1 cellular context compared by ENCODE assay signal in the genomic region with DNA sequence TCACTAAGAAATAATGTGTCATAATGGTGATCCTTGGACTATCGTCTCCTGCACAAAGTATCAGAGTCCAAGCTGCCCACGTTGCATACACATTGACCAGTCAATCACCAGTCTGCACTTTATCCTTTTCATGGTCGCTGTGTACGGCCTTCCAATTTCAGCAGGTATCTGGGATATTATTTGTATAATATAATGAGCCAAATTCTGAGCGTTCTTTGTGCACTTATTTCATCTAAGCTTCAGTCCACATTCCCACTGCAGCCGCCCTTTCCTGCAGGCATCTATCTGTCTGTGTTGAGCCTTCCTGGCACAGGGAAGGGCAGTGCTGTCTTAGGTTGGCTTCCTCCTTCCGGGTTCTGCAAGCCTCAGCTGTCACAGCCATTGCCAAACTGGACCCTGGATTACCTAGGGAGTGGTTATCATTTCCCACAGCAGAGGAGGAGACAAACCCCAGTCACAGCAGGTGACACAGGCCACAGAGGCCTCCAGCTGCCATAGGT.
TF ChIP-seq lines count a peak whose summit lies in the region.

No MANE protein-coding gene starts in this region.

TF ChIP-seq in HepG2, 621 proteins besides CTCF, POLR2A, EP300 and RAD21 (continued from another document and continues in another):
- TF ChIP-seq SMARCC2 (IDR thresholded peaks at IDR 0.05) (no peak), ZNF772 (CRISPR knock-in tag; IDR thresholded peaks at IDR 0.05) (no peak), FOSL2 (CRISPR knock-in tag; IDR thresholded peaks at IDR 0.05) (peak; percentile 22), ZSCAN30 (CRISPR knock-in tag; IDR thresholded peaks at IDR 0.05) (no peak), HDAC6 (IDR thresholded peaks at IDR 0.05; ENCODE audit: low read depth, low read length) (no peak), ZNF607 (CRISPR knock-in tag; IDR thresholded peaks at IDR 0.05; ENCODE audit: borderline replicate concordance) (no peak), ZSCAN29 (CRISPR knock-in tag; conservative IDR thresholded peaks at IDR 0.05) (no peak), CC2D1A (CRISPR knock-in tag; IDR thresholded peaks at IDR 0.05) (no peak), ARHGAP35 (CRISPR knock-in tag; IDR thresholded peaks at IDR 0.05; ENCODE audit: borderline replicate concordance) (no peak), RFX1 (IDR thresholded peaks at IDR 0.05) (no peak), ZNF678 (CRISPR knock-in tag; IDR thresholded peaks at IDR 0.05) (no peak), ZNF142 (CRISPR knock-in tag; IDR thresholded peaks at IDR 0.05) (no peak), FOXP1 (IDR thresholded peaks at IDR 0.05) (no peak), FOXP1 (CRISPR knock-in tag; IDR thresholded peaks at IDR 0.05) (no peak), ZNF75D (CRISPR knock-in tag; IDR thresholded peaks at IDR 0.05; ENCODE audit: borderline replicate concordance) (no peak), ZNF207 (IDR thresholded peaks at IDR 0.05; ENCODE audit: borderline replicate concordance) (no peak), FOXA3 (CRISPR knock-in tag; IDR thresholded peaks at IDR 0.05) (peak; percentile 40), RORA (CRISPR knock-in tag; IDR thresholded peaks at IDR 0.05) (no peak), ZNF20 (CRISPR knock-in tag; IDR thresholded peaks at IDR 0.05) (no peak), GPN1 (CRISPR knock-in tag; IDR thresholded peaks at IDR 0.05; ENCODE audit: borderline replicate concordance) (no peak), ZNF362 (CRISPR knock-in tag; IDR thresholded peaks at IDR 0.05; ENCODE audit: borderline replicate concordance) (no peak), ONECUT2 (CRISPR knock-in tag; IDR thresholded peaks at IDR 0.05) (no peak), ZNF496 (CRISPR knock-in tag; IDR thresholded peaks at IDR 0.05; ENCODE audit: insufficient replicate concordance) (no peak), TCF7 (IDR thresholded peaks at IDR 0.05; ENCODE audit: low read depth) (no peak), ZSCAN22 (CRISPR knock-in tag; IDR thresholded peaks at IDR 0.05) (no peak), KAT7 (CRISPR knock-in tag; IDR thresholded peaks at IDR 0.05; ENCODE audit: borderline replicate concordance) (no peak), ZNF552 (CRISPR knock-in tag; IDR thresholded peaks at IDR 0.05; ENCODE audit: borderline replicate concordance) (no peak), FOXO4 (CRISPR knock-in tag; conservative IDR thresholded peaks at IDR 0.05) (no peak), ZBTB7A (CRISPR knock-in tag; IDR thresholded peaks at IDR 0.05) (peak; percentile 43; the same call in 1 of the 2 replicates), YEATS2 (CRISPR knock-in tag; IDR thresholded peaks at IDR 0.05; ENCODE audit: borderline replicate concordance) (no peak), ATAD3A (CRISPR knock-in tag; IDR thresholded peaks at IDR 0.05) (no peak), SNRNP70 (IDR thresholded peaks at IDR 0.05; ENCODE audit: low read depth, low read length) (no peak), HNRNPL (IDR thresholded peaks at IDR 0.05; ENCODE audit: low read depth, low read length) (no peak), XRCC5 (optimal IDR thresholded peaks at IDR 0.05; ENCODE audit: low read length) (no peak), RXRA (CRISPR knock-in tag; IDR thresholded peaks at IDR 0.05) (no peak), DBP (CRISPR knock-in tag; IDR thresholded peaks at IDR 0.05; ENCODE audit: not compliant biosample characterization) (no peak), ZGPAT (CRISPR knock-in tag; IDR thresholded peaks at IDR 0.05) (peak; percentile 56; the same call in 1 of the 2 replicates), MXD4 (CRISPR knock-in tag; IDR thresholded peaks at IDR 0.05) (no peak), ZNF746 (CRISPR knock-in tag; IDR thresholded peaks at IDR 0.05) (no peak), ZNF781 (CRISPR knock-in tag; IDR thresholded peaks at IDR 0.05; ENCODE audit: borderline replicate concordance, not compliant biosample characterization) (no peak), FOXM1 (CRISPR knock-in tag; IDR thresholded peaks at IDR 0.05) (no peak), ARID2 (CRISPR knock-in tag; IDR thresholded peaks at IDR 0.05; ENCODE audit: borderline replicate concordance) (no peak), HCFC1 (IDR thresholded peaks at IDR 0.05; ENCODE audit: low read depth, low read length) (no peak), JUN (CRISPR knock-in tag; IDR thresholded peaks at IDR 0.05) (no peak), ZNF367 (CRISPR knock-in tag; IDR thresholded peaks at IDR 0.05; ENCODE audit: borderline replicate concordance) (no peak), ASH2L (IDR thresholded peaks at IDR 0.05; ENCODE audit: insufficient read length, low read depth, low read length) (no peak), ZNF326 (CRISPR knock-in tag; IDR thresholded peaks at IDR 0.05; ENCODE audit: borderline replicate concordance) (no peak), ATF7-NPFF (CRISPR knock-in tag; IDR thresholded peaks at IDR 0.05; ENCODE audit: low read depth) (no peak), ZNF414 (CRISPR knock-in tag; IDR thresholded peaks at IDR 0.05) (no peak), SIN3B (IDR thresholded peaks at IDR 0.05; ENCODE audit: low read length) (no peak), ZBTB1 (CRISPR knock-in tag; IDR thresholded peaks at IDR 0.05; ENCODE audit: borderline replicate concordance) (no peak)
- TF ChIP-seq, protein P1, sequence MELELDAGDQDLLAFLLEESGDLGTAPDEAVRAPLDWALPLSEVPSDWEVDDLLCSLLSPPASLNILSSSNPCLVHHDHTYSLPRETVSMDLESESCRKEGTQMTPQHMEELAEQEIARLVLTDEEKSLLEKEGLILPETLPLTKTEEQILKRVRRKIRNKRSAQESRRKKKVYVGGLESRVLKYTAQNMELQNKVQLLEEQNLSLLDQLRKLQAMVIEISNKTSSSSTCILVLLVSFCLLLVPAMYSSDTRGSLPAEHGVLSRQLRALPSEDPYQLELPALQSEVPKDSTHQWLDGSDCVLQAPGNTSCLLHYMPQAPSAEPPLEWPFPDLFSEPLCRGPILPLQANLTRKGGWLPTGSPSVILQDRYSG (CRISPR knock-in tag; IDR thresholded peaks at IDR 0.05) = no peak
- TF ChIP-seq, protein P2, sequence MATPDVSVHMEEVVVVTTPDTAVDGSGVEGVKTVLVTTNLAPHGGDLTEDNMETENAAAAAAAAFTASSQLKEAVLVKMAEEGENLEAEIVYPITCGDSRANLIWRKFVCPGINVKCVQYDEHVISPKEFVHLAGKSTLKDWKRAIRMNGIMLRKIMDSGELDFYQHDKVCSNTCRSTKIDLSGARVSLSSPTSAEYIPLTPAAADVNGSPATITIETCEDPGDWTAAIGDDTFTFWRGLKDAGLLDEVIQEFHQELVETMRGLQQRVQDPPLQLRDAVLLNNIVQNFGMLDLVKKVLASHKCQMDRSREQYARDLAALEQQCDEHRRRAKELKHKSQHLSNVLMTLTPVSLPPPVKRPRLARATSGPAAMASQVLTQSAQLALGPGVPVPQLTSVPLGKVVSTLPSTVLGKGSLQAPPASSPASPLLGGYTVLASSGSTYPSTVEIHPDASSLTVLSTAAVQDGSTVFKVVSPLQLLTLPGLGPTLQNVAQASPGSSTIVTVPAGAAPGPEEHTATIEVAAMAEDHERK (CRISPR knock-in tag; IDR thresholded peaks at IDR 0.05; ENCODE audit: low read depth) = no peak
- TF ChIP-seq, protein P3, sequence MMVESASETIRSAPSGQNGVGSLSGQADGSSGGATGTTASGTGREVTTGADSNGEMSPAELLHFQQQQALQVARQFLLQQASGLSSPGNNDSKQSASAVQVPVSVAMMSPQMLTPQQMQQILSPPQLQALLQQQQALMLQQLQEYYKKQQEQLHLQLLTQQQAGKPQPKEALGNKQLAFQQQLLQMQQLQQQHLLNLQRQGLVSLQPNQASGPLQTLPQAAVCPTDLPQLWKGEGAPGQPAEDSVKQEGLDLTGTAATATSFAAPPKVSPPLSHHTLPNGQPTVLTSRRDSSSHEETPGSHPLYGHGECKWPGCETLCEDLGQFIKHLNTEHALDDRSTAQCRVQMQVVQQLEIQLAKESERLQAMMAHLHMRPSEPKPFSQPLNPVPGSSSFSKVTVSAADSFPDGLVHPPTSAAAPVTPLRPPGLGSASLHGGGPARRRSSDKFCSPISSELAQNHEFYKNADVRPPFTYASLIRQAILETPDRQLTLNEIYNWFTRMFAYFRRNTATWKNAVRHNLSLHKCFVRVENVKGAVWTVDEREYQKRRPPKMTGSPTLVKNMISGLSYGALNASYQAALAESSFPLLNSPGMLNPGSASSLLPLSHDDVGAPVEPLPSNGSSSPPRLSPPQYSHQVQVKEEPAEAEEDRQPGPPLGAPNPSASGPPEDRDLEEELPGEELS (CRISPR knock-in tag; IDR thresholded peaks at IDR 0.05) = 0 out of 2 replicates have a peak, but pooled peaks have one; percentile 31
- TF ChIP-seq, protein P4, sequence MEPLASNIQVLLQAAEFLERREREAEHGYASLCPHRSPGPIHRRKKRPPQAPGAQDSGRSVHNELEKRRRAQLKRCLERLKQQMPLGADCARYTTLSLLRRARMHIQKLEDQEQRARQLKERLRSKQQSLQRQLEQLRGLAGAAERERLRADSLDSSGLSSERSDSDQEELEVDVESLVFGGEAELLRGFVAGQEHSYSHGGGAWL (CRISPR knock-in tag; IDR thresholded peaks at IDR 0.05) = no peak
